ENCODE assay signal across 1 cellular context in the genomic region with DNA sequence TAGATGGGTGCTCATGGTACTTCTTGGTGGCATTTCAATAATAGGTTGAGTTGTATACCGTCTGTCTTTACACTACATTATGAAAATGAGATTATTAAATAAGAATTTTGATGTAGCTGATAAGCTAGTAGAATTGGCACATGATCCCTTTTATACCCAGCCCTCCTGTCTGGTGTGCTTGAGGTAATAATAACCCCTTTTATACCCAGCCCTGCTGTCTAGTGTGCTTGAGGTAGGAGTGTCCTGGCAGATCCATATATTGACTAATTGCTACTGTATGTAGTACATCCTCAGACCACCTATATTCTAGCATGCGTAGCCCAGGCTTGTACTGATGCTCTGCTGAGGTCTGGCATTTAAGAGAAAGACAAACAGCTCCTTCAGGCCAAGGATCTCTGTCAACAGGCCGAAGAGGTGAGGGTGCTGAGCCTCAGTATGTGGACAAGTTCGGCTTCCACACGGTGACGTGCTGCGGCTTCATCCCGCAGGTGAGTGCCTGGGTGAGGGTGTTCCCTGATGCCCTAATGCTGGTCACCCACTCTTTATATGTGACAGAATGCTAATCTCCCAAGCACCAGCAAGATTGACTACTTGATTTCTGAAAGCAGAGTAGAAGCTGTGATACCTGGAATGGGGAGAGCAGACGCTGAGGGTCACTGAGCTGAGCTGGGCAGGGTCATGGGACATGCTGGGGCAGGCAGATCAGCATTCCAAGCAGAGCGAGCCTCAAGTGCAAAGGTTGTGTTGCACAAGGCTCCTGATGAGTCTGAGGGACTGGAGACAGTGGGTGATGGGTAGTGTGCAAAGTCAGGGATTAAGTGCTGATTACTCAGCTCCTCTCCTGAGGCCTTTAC.
TF ChIP-seq lines count a peak whose summit lies in the region.

No MANE protein-coding gene starts in this region.

TF ChIP-seq in HEK293, 187 proteins besides CTCF, POLR2A, EP300 and RAD21 (continued from another document):
- TF ChIP-seq TRIM28 (IDR thresholded peaks at IDR 0.05; ENCODE audit: borderline replicate concordance, low read length) = peak; percentile 54; the same call in 1 of the 2 replicates
- TF ChIP-seq HOXD13 (CRISPR knock-in tag; IDR thresholded peaks at IDR 0.05; ENCODE audit: borderline replicate concordance) = no peak
- no peak for TF ChIP-seq RBAK (tag by site-specific recombination; IDR thresholded peaks at IDR 0.05)
- peak; percentile 82 for TF ChIP-seq SETDB1 (IDR thresholded peaks at IDR 0.05; ENCODE audit: insufficient read length, low read length)
- TF ChIP-seq GFI1B (tag by site-specific recombination; IDR thresholded peaks at IDR 0.05) = no peak
